In genomic region chr10:1957057-1957456, GRCh38 we compare ENCODE assay signal across 18 cellular contexts.
DNase-seq lines count a peak whose midpoint lies in the region; ATAC-seq and TF ChIP-seq lines count a peak whose summit lies in the region.
"Had no signal": no experiment of that assay in that cellular context is flagged by ENCODE, and none has a peak within 500 bp of the region (broad histone marks: within the 10 kb centered on the region; RNA-seq: fewer than 3 reads in every experiment).

No MANE protein-coding gene starts in this region.

- TF ChIP-seq CTCF in RWPE2 (IDR thresholded peaks at IDR 0.05; ENCODE audit: poor library complexity, severe bottlenecking) = no peak
- no peak for TF ChIP-seq CTCF in endothelial cell (IDR thresholded peaks at IDR 0.05; ENCODE audit: unreplicated experiment)

- no peak overlapping the region for H3K27ac Mint-ChIP-seq in stimulated activated naive B cell treated with anti-CD40 and anti-IgM and Interleukin-4, amounts not matched to agents 10 μg/mL and 1 μg/mL and 100 μg/mL, for 72 hours
- H3K27ac Mint-ChIP-seq in endothelial cell (ENCODE audit: unreplicated experiment) = no peak overlapping the region
- H3K27ac Mint-ChIP-seq: B cell had no signal

- peak; percentile 24 for DNase-seq in activated naive CD4-positive, alpha-beta T cell treated with Interleukin-2 at 50 U/mL for 16 hours
- DNase-seq in activated naive CD4-positive, alpha-beta T cell (lab: John Stamatoyannopoulos, UW) = no peak
- DNase-seq in Kasumi-1 (lab: John Stamatoyannopoulos, UW) (peak; percentile 86), RWPE2 (ENCODE audit: low spot score) (no peak), endothelial cell (ENCODE audit: low spot score) (no peak)
- DNase-seq in stimulated activated naive B cell treated with anti-CD40 and anti-IgM and Interleukin-4, amounts not matched to agents 10 μg/mL and 1 μg/mL and 100 μg/mL, for 72 hours = no peak
- DNase-seq: ACHN; CD4-positive, alpha-beta memory T cell; NCI-H1436; NCI-H2029 treated with DMSO at 0.1 percent for 48 hours; NCI-H510A treated with DMSO at 0.1 percent for 48 hours; OCI-M1; RPMI8226; SJCRH30 had no signal

- H3K4me3 ChIP-seq in RWPE2 (ENCODE audit: severe bottlenecking) = no peak overlapping the region
- H3K4me3 ChIP-seq: HAP-1, SJCRH30 had no signal

- H3K4me1 ChIP-seq in RWPE2 (ENCODE audit: insufficient read depth, poor library complexity, severe bottlenecking) = peaks cover 7% of the 10 kb centered on the region
- H3K4me1 ChIP-seq: HAP-1, SJCRH30 had no signal

- H3K4me3 Mint-ChIP-seq in stimulated activated naive B cell treated with anti-CD40 and anti-IgM and Interleukin-4, amounts not matched to agents 10 μg/mL and 1 μg/mL and 100 μg/mL, for 72 hours = no peak overlapping the region
- no peak overlapping the region for H3K4me3 Mint-ChIP-seq in endothelial cell (ENCODE audit: unreplicated experiment)
- H3K4me3 Mint-ChIP-seq: B cell; CD4-positive, alpha-beta memory T cell had no signal

- peaks cover 12 to 14% of the 10 kb centered on the region in 2 donors for H3K27me3 Mint-ChIP-seq in stimulated activated naive B cell treated with anti-CD40 and anti-IgM and Interleukin-4, amounts not matched to agents 10 μg/mL and 1 μg/mL and 100 μg/mL, for 72 hours
- no peaks in the 10 kb centered on the region for H3K27me3 Mint-ChIP-seq in endothelial cell (ENCODE audit: unreplicated experiment)

- peak overlapping the region; percentile 27 for H3K27ac ChIP-seq in RWPE2 (ENCODE audit: poor library complexity, severe bottlenecking)
- H3K27ac ChIP-seq: SJCRH30 had no signal

- no peaks in the 10 kb centered on the region for H3K9me3 Mint-ChIP-seq in stimulated activated naive B cell treated with anti-CD40 and anti-IgM and Interleukin-4, amounts not matched to agents 10 μg/mL and 1 μg/mL and 100 μg/mL, for 72 hours
- no peaks in the 10 kb centered on the region for H3K9me3 Mint-ChIP-seq in endothelial cell (ENCODE audit: unreplicated experiment)

- no peaks in the 10 kb centered on the region for H3K36me3 Mint-ChIP-seq in stimulated activated naive B cell treated with anti-CD40 and anti-IgM and Interleukin-4, amounts not matched to agents 10 μg/mL and 1 μg/mL and 100 μg/mL, for 72 hours
- H3K36me3 Mint-ChIP-seq in endothelial cell (ENCODE audit: low read depth, unreplicated experiment) = no peaks in the 10 kb centered on the region
- H3K36me3 Mint-ChIP-seq: CD4-positive, alpha-beta memory T cell had no signal

- no peaks in the 10 kb centered on the region for H3K9me3 ChIP-seq in RWPE2 (ENCODE audit: severe bottlenecking)
- H3K9me3 ChIP-seq: HAP-1, SJCRH30 had no signal

- H3K27me3 ChIP-seq in RWPE2 (ENCODE audit: insufficient read depth, poor library complexity, severe bottlenecking) = no peaks in the 10 kb centered on the region
- H3K27me3 ChIP-seq: SJCRH30 had no signal

- ATAC-seq in RWPE2 (ENCODE audit: low read depth) (no peak), GM21515 (IDR thresholded peaks at IDR 0.05; ENCODE audit: unreplicated experiment) (no peak)
- peak; percentile 39 to 47 for ATAC-seq in stimulated activated naive B cell treated with anti-CD40 and anti-IgM and Interleukin-4, amounts not matched to agents 10 μg/mL and 1 μg/mL and 100 μg/mL, for 72 hours (replicated peaks)
- ATAC-seq: HepG2 had no signal

- peaks cover 0 to 1% of the 10 kb centered on the region in 2 donors for H3K4me1 Mint-ChIP-seq in stimulated activated naive B cell treated with anti-CD40 and anti-IgM and Interleukin-4, amounts not matched to agents 10 μg/mL and 1 μg/mL and 100 μg/mL, for 72 hours
- peaks cover 17% of the 10 kb centered on the region for H3K4me1 Mint-ChIP-seq in endothelial cell (ENCODE audit: unreplicated experiment)
- H3K4me1 Mint-ChIP-seq: B cell had no signal

- no peaks in the 10 kb centered on the region for H3K36me3 ChIP-seq in RWPE2 (ENCODE audit: low read depth)
- H3K36me3 ChIP-seq: HAP-1, SJCRH30 had no signal

Comparison
In these comparisons a context has a peak if more than half of its experiments do, and no peak if none do; other contexts are left out.
1. DNase-seq: peak in activated naive CD4-positive, alpha-beta T cell treated with Interleukin-2 at 50 U/mL for 16 hours (single experiment) and Kasumi-1 (2 of 2); none in activated naive CD4-positive, alpha-beta T cell (0 of 4), RWPE2 (single experiment), stimulated activated naive B cell treated with anti-CD40 and anti-IgM and Interleukin-4, amounts not matched to agents 10 μg/mL and 1 μg/mL and 100 μg/mL, for 72 hours (single experiment) and endothelial cell (single experiment).
2. ATAC-seq: peak in stimulated activated naive B cell treated with anti-CD40 and anti-IgM and Interleukin-4, amounts not matched to agents 10 μg/mL and 1 μg/mL and 100 μg/mL, for 72 hours (2 of 2); none in RWPE2 (single experiment) and GM21515 (single experiment).